ENCODE assay signal across 2 cellular contexts in the genomic region with DNA sequence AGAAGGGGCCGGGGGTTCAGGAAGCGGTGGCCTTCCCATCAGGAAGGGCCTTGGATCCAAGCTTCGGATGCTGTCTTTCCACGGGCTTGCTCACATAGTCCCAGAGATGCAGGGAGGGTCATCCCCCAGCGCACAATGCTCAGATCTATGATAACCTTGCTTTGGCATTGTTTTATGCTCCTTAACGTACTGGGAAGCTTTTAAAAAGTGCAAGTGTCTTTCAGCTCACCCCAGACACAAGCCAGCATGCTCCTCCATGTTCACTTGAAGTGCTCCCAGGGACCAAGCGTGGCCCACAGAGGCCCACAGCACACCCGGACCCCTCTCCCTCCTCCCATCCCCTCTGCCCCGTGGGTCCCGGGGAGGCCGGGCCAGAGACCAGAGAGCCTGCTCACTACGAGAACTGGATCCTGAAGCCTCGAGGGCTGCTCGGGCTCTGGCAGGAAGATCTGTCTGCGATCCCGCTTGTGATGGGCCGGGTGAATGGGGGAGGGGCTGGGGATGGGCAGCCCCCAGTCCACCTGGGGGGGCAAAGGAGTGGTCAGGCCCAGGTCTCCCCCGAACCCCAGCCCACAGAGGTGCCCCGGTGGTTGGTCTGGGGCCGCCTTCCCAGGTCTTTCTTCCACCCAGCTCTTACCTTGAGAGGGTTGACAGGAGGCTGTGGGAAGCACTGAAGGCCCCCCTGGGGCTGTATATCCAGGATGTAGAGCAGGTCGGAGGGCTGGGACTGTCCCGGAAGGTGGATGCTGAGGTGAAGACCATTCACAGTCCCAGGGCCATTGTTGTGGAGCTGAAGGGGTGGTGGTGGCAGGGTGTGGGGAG.
TF ChIP-seq lines count a peak whose summit lies in the region.

No MANE protein-coding gene starts in this region.

TF ChIP-seq in GM23338, 12 proteins besides CTCF, POLR2A, EP300 and RAD21 (continues in another document):
- TF ChIP-seq, protein P1, sequence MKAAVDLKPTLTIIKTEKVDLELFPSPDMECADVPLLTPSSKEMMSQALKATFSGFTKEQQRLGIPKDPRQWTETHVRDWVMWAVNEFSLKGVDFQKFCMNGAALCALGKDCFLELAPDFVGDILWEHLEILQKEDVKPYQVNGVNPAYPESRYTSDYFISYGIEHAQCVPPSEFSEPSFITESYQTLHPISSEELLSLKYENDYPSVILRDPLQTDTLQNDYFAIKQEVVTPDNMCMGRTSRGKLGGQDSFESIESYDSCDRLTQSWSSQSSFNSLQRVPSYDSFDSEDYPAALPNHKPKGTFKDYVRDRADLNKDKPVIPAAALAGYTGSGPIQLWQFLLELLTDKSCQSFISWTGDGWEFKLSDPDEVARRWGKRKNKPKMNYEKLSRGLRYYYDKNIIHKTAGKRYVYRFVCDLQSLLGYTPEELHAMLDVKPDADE (IDR thresholded peaks at IDR 0.05), result no peak; the same call in 1 of the 2 replicates
- TF ChIP-seq STAT1 (IDR thresholded peaks at IDR 0.05; ENCODE audit: unreplicated experiment), result no peak
- TF ChIP-seq, protein P2, sequence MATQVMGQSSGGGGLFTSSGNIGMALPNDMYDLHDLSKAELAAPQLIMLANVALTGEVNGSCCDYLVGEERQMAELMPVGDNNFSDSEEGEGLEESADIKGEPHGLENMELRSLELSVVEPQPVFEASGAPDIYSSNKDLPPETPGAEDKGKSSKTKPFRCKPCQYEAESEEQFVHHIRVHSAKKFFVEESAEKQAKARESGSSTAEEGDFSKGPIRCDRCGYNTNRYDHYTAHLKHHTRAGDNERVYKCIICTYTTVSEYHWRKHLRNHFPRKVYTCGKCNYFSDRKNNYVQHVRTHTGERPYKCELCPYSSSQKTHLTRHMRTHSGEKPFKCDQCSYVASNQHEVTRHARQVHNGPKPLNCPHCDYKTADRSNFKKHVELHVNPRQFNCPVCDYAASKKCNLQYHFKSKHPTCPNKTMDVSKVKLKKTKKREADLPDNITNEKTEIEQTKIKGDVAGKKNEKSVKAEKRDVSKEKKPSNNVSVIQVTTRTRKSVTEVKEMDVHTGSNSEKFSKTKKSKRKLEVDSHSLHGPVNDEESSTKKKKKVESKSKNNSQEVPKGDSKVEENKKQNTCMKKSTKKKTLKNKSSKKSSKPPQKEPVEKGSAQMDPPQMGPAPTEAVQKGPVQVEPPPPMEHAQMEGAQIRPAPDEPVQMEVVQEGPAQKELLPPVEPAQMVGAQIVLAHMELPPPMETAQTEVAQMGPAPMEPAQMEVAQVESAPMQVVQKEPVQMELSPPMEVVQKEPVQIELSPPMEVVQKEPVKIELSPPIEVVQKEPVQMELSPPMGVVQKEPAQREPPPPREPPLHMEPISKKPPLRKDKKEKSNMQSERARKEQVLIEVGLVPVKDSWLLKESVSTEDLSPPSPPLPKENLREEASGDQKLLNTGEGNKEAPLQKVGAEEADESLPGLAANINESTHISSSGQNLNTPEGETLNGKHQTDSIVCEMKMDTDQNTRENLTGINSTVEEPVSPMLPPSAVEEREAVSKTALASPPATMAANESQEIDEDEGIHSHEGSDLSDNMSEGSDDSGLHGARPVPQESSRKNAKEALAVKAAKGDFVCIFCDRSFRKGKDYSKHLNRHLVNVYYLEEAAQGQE (IDR thresholded peaks at IDR 0.05; ENCODE audit: unreplicated experiment), result no peak
- TF ChIP-seq POLR2AphosphoS5 (IDR thresholded peaks at IDR 0.05; ENCODE audit: low read depth), result no peak
- TF ChIP-seq CREB1 (CRISPR knock-in tag; IDR thresholded peaks at IDR 0.05; ENCODE audit: low read depth), result no peak
- TF ChIP-seq, protein P3, sequence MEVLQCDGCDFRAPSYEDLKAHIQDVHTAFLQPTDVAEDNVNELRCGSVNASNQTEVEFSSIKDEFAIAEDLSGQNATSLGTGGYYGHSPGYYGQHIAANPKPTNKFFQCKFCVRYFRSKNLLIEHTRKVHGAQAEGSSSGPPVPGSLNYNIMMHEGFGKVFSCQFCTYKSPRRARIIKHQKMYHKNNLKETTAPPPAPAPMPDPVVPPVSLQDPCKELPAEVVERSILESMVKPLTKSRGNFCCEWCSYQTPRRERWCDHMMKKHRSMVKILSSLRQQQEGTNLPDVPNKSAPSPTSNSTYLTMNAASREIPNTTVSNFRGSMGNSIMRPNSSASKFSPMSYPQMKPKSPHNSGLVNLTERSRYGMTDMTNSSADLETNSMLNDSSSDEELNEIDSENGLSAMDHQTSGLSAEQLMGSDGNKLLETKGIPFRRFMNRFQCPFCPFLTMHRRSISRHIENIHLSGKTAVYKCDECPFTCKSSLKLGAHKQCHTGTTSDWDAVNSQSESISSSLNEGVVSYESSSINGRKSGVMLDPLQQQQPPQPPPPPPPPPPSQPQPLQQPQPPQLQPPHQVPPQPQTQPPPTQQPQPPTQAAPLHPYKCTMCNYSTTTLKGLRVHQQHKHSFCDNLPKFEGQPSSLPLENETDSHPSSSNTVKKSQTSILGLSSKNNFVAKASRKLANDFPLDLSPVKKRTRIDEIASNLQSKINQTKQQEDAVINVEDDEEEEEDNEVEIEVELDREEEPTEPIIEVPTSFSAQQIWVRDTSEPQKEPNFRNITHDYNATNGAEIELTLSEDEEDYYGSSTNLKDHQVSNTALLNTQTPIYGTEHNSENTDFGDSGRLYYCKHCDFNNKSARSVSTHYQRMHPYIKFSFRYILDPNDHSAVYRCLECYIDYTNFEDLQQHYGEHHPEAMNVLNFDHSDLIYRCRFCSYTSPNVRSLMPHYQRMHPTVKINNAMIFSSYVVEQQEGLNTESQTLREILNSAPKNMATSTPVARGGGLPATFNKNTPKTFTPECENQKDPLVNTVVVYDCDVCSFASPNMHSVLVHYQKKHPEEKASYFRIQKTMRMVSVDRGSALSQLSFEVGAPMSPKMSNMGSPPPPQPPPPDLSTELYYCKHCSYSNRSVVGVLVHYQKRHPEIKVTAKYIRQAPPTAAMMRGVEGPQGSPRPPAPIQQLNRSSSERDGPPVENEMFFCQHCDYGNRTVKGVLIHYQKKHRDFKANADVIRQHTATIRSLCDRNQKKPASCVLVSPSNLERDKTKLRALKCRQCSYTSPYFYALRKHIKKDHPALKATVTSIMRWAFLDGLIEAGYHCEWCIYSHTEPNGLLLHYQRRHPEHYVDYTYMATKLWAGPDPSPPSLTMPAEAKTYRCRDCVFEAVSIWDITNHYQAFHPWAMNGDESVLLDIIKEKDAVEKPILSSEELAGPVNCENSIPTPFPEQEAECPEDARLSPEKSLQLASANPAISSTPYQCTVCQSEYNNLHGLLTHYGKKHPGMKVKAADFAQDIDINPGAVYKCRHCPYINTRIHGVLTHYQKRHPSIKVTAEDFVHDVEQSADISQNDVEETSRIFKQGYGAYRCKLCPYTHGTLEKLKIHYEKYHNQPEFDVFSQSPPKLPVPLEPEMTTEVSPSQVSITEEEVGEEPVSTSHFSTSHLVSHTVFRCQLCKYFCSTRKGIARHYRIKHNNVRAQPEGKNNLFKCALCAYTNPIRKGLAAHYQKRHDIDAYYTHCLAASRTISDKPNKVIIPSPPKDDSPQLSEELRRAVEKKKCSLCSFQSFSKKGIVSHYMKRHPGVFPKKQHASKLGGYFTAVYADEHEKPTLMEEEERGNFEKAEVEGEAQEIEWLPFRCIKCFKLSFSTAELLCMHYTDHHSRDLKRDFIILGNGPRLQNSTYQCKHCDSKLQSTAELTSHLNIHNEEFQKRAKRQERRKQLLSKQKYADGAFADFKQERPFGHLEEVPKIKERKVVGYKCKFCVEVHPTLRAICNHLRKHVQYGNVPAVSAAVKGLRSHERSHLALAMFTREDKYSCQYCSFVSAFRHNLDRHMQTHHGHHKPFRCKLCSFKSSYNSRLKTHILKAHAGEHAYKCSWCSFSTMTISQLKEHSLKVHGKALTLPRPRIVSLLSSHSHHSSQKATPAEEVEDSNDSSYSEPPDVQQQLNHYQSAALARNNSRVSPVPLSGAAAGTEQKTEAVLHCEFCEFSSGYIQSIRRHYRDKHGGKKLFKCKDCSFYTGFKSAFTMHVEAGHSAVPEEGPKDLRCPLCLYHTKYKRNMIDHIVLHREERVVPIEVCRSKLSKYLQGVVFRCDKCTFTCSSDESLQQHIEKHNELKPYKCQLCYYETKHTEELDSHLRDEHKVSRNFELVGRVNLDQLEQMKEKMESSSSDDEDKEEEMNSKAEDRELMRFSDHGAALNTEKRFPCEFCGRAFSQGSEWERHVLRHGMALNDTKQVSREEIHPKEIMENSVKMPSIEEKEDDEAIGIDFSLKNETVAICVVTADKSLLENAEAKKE (CRISPR knock-in tag; IDR thresholded peaks at IDR 0.05), result no peak
- TF ChIP-seq ZNF114 (CRISPR knock-in tag; IDR thresholded peaks at IDR 0.05), result no peak

TF ChIP-seq in WTC11, 78 proteins besides CTCF, POLR2A, EP300 and RAD21 (continues in another document):
- TF ChIP-seq, protein P4, sequence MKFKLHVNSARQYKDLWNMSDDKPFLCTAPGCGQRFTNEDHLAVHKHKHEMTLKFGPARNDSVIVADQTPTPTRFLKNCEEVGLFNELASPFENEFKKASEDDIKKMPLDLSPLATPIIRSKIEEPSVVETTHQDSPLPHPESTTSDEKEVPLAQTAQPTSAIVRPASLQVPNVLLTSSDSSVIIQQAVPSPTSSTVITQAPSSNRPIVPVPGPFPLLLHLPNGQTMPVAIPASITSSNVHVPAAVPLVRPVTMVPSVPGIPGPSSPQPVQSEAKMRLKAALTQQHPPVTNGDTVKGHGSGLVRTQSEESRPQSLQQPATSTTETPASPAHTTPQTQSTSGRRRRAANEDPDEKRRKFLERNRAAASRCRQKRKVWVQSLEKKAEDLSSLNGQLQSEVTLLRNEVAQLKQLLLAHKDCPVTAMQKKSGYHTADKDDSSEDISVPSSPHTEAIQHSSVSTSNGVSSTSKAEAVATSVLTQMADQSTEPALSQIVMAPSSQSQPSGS (CRISPR knock-in tag; IDR thresholded peaks at IDR 0.05; ENCODE audit: borderline replicate concordance, low read depth), result no peak
- TF ChIP-seq, protein P5, sequence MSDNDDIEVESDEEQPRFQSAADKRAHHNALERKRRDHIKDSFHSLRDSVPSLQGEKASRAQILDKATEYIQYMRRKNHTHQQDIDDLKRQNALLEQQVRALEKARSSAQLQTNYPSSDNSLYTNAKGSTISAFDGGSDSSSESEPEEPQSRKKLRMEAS (CRISPR knock-in tag; IDR thresholded peaks at IDR 0.05), result no peak
- TF ChIP-seq SOX15 (CRISPR knock-in tag; IDR thresholded peaks at IDR 0.05), result no peak
- no peak for TF ChIP-seq EMX1 (CRISPR knock-in tag; IDR thresholded peaks at IDR 0.05)
- TF ChIP-seq NFYB (CRISPR knock-in tag; conservative IDR thresholded peaks at IDR 0.05; ENCODE audit: low read depth), result no peak
- TF ChIP-seq ZNF263 (CRISPR knock-in tag; IDR thresholded peaks at IDR 0.05; ENCODE audit: low read depth), result peak; percentile 62; the same call in 1 of the 2 replicates
- no peak for TF ChIP-seq OVOL2 (CRISPR knock-in tag; IDR thresholded peaks at IDR 0.05; ENCODE audit: borderline replicate concordance)
- no peak for TF ChIP-seq SMAD3 (CRISPR knock-in tag; IDR thresholded peaks at IDR 0.05; ENCODE audit: borderline replicate concordance)
- no peak for TF ChIP-seq NFE2L1 (CRISPR knock-in tag; IDR thresholded peaks at IDR 0.05)
- TF ChIP-seq FOXK1 (CRISPR knock-in tag; IDR thresholded peaks at IDR 0.05), result no peak
- TF ChIP-seq NR2C2 (CRISPR knock-in tag; IDR thresholded peaks at IDR 0.05), result no peak
- TF ChIP-seq, protein P6, sequence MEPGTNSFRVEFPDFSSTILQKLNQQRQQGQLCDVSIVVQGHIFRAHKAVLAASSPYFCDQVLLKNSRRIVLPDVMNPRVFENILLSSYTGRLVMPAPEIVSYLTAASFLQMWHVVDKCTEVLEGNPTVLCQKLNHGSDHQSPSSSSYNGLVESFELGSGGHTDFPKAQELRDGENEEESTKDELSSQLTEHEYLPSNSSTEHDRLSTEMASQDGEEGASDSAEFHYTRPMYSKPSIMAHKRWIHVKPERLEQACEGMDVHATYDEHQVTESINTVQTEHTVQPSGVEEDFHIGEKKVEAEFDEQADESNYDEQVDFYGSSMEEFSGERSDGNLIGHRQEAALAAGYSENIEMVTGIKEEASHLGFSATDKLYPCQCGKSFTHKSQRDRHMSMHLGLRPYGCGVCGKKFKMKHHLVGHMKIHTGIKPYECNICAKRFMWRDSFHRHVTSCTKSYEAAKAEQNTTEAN (CRISPR knock-in tag; IDR thresholded peaks at IDR 0.05), result peak; percentile 34; the same call in 1 of the 2 replicates
- TF ChIP-seq ZNF671 (CRISPR knock-in tag; IDR thresholded peaks at IDR 0.05), result no peak
- TF ChIP-seq, protein P7, sequence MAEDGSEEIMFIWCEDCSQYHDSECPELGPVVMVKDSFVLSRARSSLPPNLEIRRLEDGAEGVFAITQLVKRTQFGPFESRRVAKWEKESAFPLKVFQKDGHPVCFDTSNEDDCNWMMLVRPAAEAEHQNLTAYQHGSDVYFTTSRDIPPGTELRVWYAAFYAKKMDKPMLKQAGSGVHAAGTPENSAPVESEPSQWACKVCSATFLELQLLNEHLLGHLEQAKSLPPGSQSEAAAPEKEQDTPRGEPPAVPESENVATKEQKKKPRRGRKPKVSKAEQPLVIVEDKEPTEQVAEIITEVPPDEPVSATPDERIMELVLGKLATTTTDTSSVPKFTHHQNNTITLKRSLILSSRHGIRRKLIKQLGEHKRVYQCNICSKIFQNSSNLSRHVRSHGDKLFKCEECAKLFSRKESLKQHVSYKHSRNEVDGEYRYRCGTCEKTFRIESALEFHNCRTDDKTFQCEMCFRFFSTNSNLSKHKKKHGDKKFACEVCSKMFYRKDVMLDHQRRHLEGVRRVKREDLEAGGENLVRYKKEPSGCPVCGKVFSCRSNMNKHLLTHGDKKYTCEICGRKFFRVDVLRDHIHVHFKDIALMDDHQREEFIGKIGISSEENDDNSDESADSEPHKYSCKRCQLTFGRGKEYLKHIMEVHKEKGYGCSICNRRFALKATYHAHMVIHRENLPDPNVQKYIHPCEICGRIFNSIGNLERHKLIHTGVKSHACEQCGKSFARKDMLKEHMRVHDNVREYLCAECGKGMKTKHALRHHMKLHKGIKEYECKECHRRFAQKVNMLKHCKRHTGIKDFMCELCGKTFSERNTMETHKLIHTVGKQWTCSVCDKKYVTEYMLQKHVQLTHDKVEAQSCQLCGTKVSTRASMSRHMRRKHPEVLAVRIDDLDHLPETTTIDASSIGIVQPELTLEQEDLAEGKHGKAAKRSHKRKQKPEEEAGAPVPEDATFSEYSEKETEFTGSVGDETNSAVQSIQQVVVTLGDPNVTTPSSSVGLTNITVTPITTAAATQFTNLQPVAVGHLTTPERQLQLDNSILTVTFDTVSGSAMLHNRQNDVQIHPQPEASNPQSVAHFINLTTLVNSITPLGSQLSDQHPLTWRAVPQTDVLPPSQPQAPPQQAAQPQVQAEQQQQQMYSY (CRISPR knock-in tag; IDR thresholded peaks at IDR 0.05), result peak; percentile 60
- TF ChIP-seq ETV6 (CRISPR knock-in tag; IDR thresholded peaks at IDR 0.05), result no peak
- TF ChIP-seq, protein P8, sequence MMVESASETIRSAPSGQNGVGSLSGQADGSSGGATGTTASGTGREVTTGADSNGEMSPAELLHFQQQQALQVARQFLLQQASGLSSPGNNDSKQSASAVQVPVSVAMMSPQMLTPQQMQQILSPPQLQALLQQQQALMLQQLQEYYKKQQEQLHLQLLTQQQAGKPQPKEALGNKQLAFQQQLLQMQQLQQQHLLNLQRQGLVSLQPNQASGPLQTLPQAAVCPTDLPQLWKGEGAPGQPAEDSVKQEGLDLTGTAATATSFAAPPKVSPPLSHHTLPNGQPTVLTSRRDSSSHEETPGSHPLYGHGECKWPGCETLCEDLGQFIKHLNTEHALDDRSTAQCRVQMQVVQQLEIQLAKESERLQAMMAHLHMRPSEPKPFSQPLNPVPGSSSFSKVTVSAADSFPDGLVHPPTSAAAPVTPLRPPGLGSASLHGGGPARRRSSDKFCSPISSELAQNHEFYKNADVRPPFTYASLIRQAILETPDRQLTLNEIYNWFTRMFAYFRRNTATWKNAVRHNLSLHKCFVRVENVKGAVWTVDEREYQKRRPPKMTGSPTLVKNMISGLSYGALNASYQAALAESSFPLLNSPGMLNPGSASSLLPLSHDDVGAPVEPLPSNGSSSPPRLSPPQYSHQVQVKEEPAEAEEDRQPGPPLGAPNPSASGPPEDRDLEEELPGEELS (CRISPR knock-in tag; IDR thresholded peaks at IDR 0.05), result no peak
- TF ChIP-seq TEAD4 (CRISPR knock-in tag; IDR thresholded peaks at IDR 0.05), result no peak
- no peak for TF ChIP-seq HMGA2 (CRISPR knock-in tag; IDR thresholded peaks at IDR 0.05)
